8 cellular contexts compared by ENCODE assay signal in the genomic region with DNA sequence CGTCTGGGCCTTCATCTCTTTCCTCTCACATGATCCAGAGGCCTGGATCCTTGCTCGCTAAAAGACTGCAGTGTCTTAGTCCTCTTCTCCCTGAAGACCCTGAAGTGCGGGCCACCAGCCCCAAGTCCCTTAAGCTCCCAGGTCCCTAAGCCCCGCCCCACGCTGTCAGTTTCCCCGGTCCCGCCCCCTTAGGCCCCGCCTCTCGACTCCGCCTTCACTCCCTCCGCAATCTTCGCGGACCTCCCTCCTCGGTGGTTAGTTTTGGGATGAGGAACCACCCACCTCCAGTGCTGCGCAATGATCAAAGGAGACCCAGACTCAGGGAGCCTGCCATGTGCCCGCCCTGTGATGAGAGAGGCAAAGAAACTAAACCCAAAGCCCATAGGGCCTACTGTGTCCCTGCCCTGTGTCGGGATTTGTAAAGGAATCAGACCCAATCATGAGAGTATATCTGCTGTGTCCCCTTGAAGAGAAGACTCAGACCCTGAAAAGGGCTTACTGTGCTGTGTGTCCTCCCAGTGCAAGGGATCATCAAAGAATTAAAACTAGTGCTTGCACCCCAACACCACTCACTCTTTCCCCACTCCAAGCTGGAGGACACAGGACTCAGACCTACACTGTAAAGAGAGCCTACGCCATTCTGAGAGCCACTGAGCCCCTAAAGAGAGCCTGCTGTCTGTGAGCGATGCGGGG. TPM values are rescaled to one million over a fixed set of nuclear protein-coding genes. Genes with fewer than 3 reads are reported as not detected.
DNase-seq lines count a peak whose midpoint lies in the region; ATAC-seq and TF ChIP-seq lines count a peak whose summit lies in the region.

No MANE protein-coding gene starts in this region.

- H3K9me3 Mint-ChIP-seq in activated naive CD4-positive, alpha-beta T cell treated with anti-CD3 and anti-CD28 coated beads, Interleukin-2, amount 50 U/mL, for 72 hours: no peaks in the 10 kb centered on the region
- H3K9me3 Mint-ChIP-seq in progenitor cell of endocrine pancreas (ENCODE audit: low read depth): no peaks in the 10 kb centered on the region

- intact Hi-C loops in heart right ventricle (cut with DNase I): loop anchor here in 3 of 10 donors (5.0 to 10.0 kb wide), 2 partner anchors 98 to 100 kb away; a partner anchor contains a TSS

- H3K4me3 ChIP-seq in heart right ventricle: peak overlapping the region in 9 of 10 donors; percentile 53 to 80 (median 62)
- peak overlapping the region; percentile 54 for H3K4me3 ChIP-seq in urinary bladder (ENCODE audit: low read depth, low read length)

- peaks cover 14% of the 10 kb centered on the region for H3K4me1 Mint-ChIP-seq in progenitor cell of endocrine pancreas (ENCODE audit: low read depth)

- H3K27ac Mint-ChIP-seq in activated naive CD4-positive, alpha-beta T cell treated with anti-CD3 and anti-CD28 coated beads, Interleukin-2, amount 50 U/mL, for 72 hours: peak overlapping the region; percentile 72 to 95
- peak overlapping the region; percentile 92 for H3K27ac Mint-ChIP-seq in progenitor cell of endocrine pancreas

- H3K27me3 Mint-ChIP-seq in progenitor cell of endocrine pancreas: peaks cover 8% of the 10 kb centered on the region

- peak; percentile 10 to 32 for ATAC-seq in activated naive CD4-positive, alpha-beta T cell treated with anti-CD3 and anti-CD28 coated beads, Interleukin-2, amount 50 U/mL, for 72 hours
- peak; percentile 18 to 56 (median 44) for ATAC-seq in heart right ventricle
- ATAC-seq in GM21423 (IDR thresholded peaks at IDR 0.05; ENCODE audit: unreplicated experiment): no peak

- peak overlapping the region in 9 of 10 donors; percentile 72 to 92 (median 80) for H3K27ac ChIP-seq in heart right ventricle
- no peak overlapping the region for H3K27ac ChIP-seq in urinary bladder (ENCODE audit: low read depth)

- peaks cover 0 to 8% (median 4%) of the 10 kb centered on the region in 9 donors for H3K36me3 ChIP-seq in heart right ventricle
- H3K36me3 ChIP-seq in urinary bladder (ENCODE audit: insufficient read depth): no peaks in the 10 kb centered on the region

- no peak for TF ChIP-seq CTCF in heart right ventricle (IDR thresholded peaks at IDR 0.05)
- TF ChIP-seq CTCF in progenitor cell of endocrine pancreas (IDR thresholded peaks at IDR 0.05; ENCODE audit: unreplicated experiment): no peak

- H3K27me3 ChIP-seq in heart right ventricle: no peaks in the 10 kb centered on the region

- no peaks in the 10 kb centered on the region for H3K9me3 ChIP-seq in heart right ventricle

- H3K4me1 ChIP-seq in heart right ventricle (peaks cover 9 to 63% (median 39%) of the 10 kb centered on the region in 9 donors), urinary bladder (ENCODE audit: insufficient read depth) (no peaks in the 10 kb centered on the region)

- 17 to 19% methylated on average over 20 of the region's 20 CpGs for WGBS in heart right ventricle, 2 donors
- 15% methylated on average over 20 of the region's 20 CpGs for WGBS in urinary bladder

- peaks cover 10 to 11% of the 10 kb centered on the region in 2 donors for H3K36me3 Mint-ChIP-seq in activated naive CD4-positive, alpha-beta T cell treated with anti-CD3 and anti-CD28 coated beads, Interleukin-2, amount 50 U/mL, for 72 hours
- no peaks in the 10 kb centered on the region for H3K36me3 Mint-ChIP-seq in progenitor cell of endocrine pancreas (ENCODE audit: insufficient read depth)

- H3K4me3 Mint-ChIP-seq in progenitor cell of endocrine pancreas (ENCODE audit: low read depth): peak overlapping the region; percentile 79

- peak; percentile 79 for DNase-seq in CD1c-positive myeloid dendritic cell (ENCODE audit: extremely low spot score)
- peak; percentile 78 to 79 for DNase-seq in Kasumi-1 (lab: John Stamatoyannopoulos, UW)
- peak; percentile 68 for DNase-seq in SK-N-DZ (ENCODE audit: low spot score)
- peak; percentile 80 to 89 for DNase-seq in activated naive CD4-positive, alpha-beta T cell treated with anti-CD3 and anti-CD28 coated beads, Interleukin-2, amount 50 U/mL, for 72 hours (ENCODE audit: low spot score in 2 of 2)
- peak; percentile 88 to 90 for DNase-seq in heart right ventricle
- peak; percentile 53 for DNase-seq in progenitor cell of endocrine pancreas (ENCODE audit: low spot score, unreplicated experiment)

RNA-seq across cellular contexts. Expression of a gene that starts 3.0 kb away (rescaled TPM):
- 404 and 474 TPM in 2 replicates for polyA plus RNA-seq in SK-N-DZ (2014; cell fraction: cytosol; rRNA removed)
- 499 and 688 TPM in 2 replicates for polyA plus RNA-seq in SK-N-DZ (2014; cell fraction: nucleus; rRNA removed)
- total RNA-seq in activated naive CD4-positive, alpha-beta T cell treated with anti-CD3 and anti-CD28 coated beads, Interleukin-2, amount 50 U/mL, for 72 hours: 100 to 1,000 TPM; 445 to 472 TPM
- 1,000 to 10,000 TPM; 1,085 to 1,585 (median 1,381) TPM for total RNA-seq in heart right ventricle
- 1,000 to 10,000 TPM; 2,189 to 5,346 TPM for polyA plus RNA-seq in heart right ventricle
- total RNA-seq in progenitor cell of endocrine pancreas: 307 and 315 TPM in 2 replicates
- 192 TPM for total RNA-seq in urinary bladder
- 592 TPM for polyA plus RNA-seq in urinary bladder

RNA-seq across cellular contexts. Expression of a gene that starts 3.6 kb away (rescaled TPM):
- 3.5 TPM in 1 of 2 replicates, not detected in the other for polyA plus RNA-seq in SK-N-DZ (2014; cell fraction: cytosol; rRNA removed)
- polyA plus RNA-seq in SK-N-DZ (2014; cell fraction: nucleus; rRNA removed): 0.22 and 2.5 TPM in 2 replicates
- under 1 TPM; 0.62 to 0.77 TPM for total RNA-seq in activated naive CD4-positive, alpha-beta T cell treated with anti-CD3 and anti-CD28 coated beads, Interleukin-2, amount 50 U/mL, for 72 hours
- total RNA-seq in heart right ventricle (under 1 TPM in 4 of 10 donors, not detected in 6; 0.26 to 0.55 (median 0.28) TPM), progenitor cell of endocrine pancreas (1.0 and 1.3 TPM in 2 replicates), urinary bladder (0.32 TPM)
- polyA plus RNA-seq in heart right ventricle (1 to 10 TPM in 1 of 2 donors, under 1 TPM in 1; 0.59 to 1.5 TPM), urinary bladder (1.7 TPM)

RNA-seq across cellular contexts. Expression of a gene that starts 16.3 kb away (rescaled TPM):
- 54.8 and 64.4 TPM in 2 replicates for polyA plus RNA-seq in SK-N-DZ (2014; cell fraction: cytosol; rRNA removed)
- 23.9 and 34.4 TPM in 2 replicates for polyA plus RNA-seq in SK-N-DZ (2014; cell fraction: nucleus; rRNA removed)
- 10 to 100 TPM; 69.3 to 79.0 TPM for total RNA-seq in activated naive CD4-positive, alpha-beta T cell treated with anti-CD3 and anti-CD28 coated beads, Interleukin-2, amount 50 U/mL, for 72 hours
- total RNA-seq in heart right ventricle (10 to 100 TPM; 43.5 to 57.8 (median 53.2) TPM), progenitor cell of endocrine pancreas (69.2 and 76.0 TPM in 2 replicates), urinary bladder (14.8 TPM)
- polyA plus RNA-seq in heart right ventricle (10 to 100 TPM; 76.3 to 93.1 TPM), urinary bladder (89.5 TPM)

RNA-seq across cellular contexts. Expression of a gene that starts 21.2 kb away (rescaled TPM):
- polyA plus RNA-seq in SK-N-DZ (2014; cell fraction: cytosol; rRNA removed): not detected in 2 replicates
- polyA plus RNA-seq in SK-N-DZ (2014; cell fraction: nucleus; rRNA removed): not detected in 2 replicates
- total RNA-seq in activated naive CD4-positive, alpha-beta T cell treated with anti-CD3 and anti-CD28 coated beads, Interleukin-2, amount 50 U/mL, for 72 hours: 1 to 10 TPM in 1 of 2 donors, not detected in 1; 4.4 TPM
- total RNA-seq in heart right ventricle (under 1 TPM in 1 of 10 donors, not detected in 9; 0.38 TPM), progenitor cell of endocrine pancreas (not detected in 2 replicates), urinary bladder (89.8 TPM)
- polyA plus RNA-seq in heart right ventricle (under 1 TPM in 1 of 2 donors, not detected in 1; 0.03 TPM), urinary bladder (81.8 TPM)

RNA-seq across cellular contexts. Expression of a gene that starts 32.6 kb away (rescaled TPM):
- 23.9 and 29.3 TPM in 2 replicates for polyA plus RNA-seq in SK-N-DZ (2014; cell fraction: cytosol; rRNA removed)
- 114 and 129 TPM in 2 replicates for polyA plus RNA-seq in SK-N-DZ (2014; cell fraction: nucleus; rRNA removed)
- total RNA-seq in activated naive CD4-positive, alpha-beta T cell treated with anti-CD3 and anti-CD28 coated beads, Interleukin-2, amount 50 U/mL, for 72 hours: 10 to 100 TPM; 44.2 to 44.5 TPM
- total RNA-seq in heart right ventricle (1 to 10 TPM; 3.2 to 9.3 (median 4.7) TPM), progenitor cell of endocrine pancreas (32.9 and 34.1 TPM in 2 replicates), urinary bladder (6.3 TPM)
- polyA plus RNA-seq in heart right ventricle (10 to 100 TPM in 1 of 2 donors, 1 to 10 TPM in 1; 4.3 to 14.1 TPM), urinary bladder (8.8 TPM)
